8 cellular contexts compared by ENCODE assay signal in genomic region chr2:23385748-23386421, GRCh38. TPM values are rescaled to one million over a fixed set of nuclear protein-coding genes. Genes with fewer than 3 reads are reported as not detected.
DNase-seq lines count a peak whose midpoint lies in the region; FAIRE-seq and TF ChIP-seq lines count a peak whose summit lies in the region.

No MANE protein-coding gene starts in this region.

- H3K4me1 Mint-ChIP-seq in T-helper 1 cell treated with Interleukin-12 subunit alpha and Interleukin-12 subunit beta and Interleukin-4 antibody, amounts not matched to agents 30 μg/mL and 1 μg/mL, for 36 hours (ENCODE audit: low read depth) = peaks cover 16% of the 10 kb centered on the region

- H3K27ac Mint-ChIP-seq in T-helper 1 cell treated with Interleukin-12 subunit alpha and Interleukin-12 subunit beta and Interleukin-4 antibody, amounts not matched to agents 30 μg/mL and 1 μg/mL, for 36 hours = no peak overlapping the region

- DNase-seq in T-helper 1 cell (no peak), H54 (ENCODE audit: insufficient read length, low spot score) (peak; percentile 67), bronchial epithelial cell (ENCODE audit: low read depth) (no peak), tibial nerve (ENCODE audit: low spot score in 2 of 2) (no peak), mucosa of gallbladder (ENCODE audit: low spot score) (no peak)

- H3F3A ChIP-seq in Loucy (ENCODE audit: low read depth) = no peaks in the 10 kb centered on the region

- H3K27ac ChIP-seq in liver (ENCODE audit: low read depth in 1 of 2, low read length in 2 of 2) (no peak overlapping the region), tibial nerve (peak overlapping the region; percentile 80 to 95 (median 86))

- H3K36me3 ChIP-seq in Loucy (ENCODE audit: insufficient read depth, low read length) (no peaks in the 10 kb centered on the region), bronchial epithelial cell (ENCODE audit: control insufficient read depth, insufficient read depth, low read length) (no peaks in the 10 kb centered on the region), liver (ENCODE audit: control insufficient read depth in 4 of 4, insufficient read depth in 3 of 4, low read depth in 1 of 4, low read length in 3 of 4) (no peaks in the 10 kb centered on the region), tibial nerve (no peaks in the 10 kb centered on the region)

- 2% methylated on average over 68 of the region's 68 CpGs for WGBS in liver
- 0 to 3% methylated on average over 25 to 44 of the region's 68 CpGs for WGBS in tibial nerve, 2 donors

- H3K4me3 ChIP-seq in Loucy (ENCODE audit: low read length, poor library complexity, severe bottlenecking) = peak overlapping the region; percentile 57
- peak overlapping the region; percentile 73 for H3K4me3 ChIP-seq in bronchial epithelial cell (ENCODE audit: low read depth, low read length)
- peak overlapping the region in 2 of 3 donors; percentile 45 to 82 for H3K4me3 ChIP-seq in liver (ENCODE audit: low read depth in 1 of 3, low read length in 3 of 3)
- H3K4me3 ChIP-seq in tibial nerve = peak overlapping the region; percentile 68 to 97 (median 82)

- no peaks in the 10 kb centered on the region for H3K9me3 ChIP-seq in Loucy (ENCODE audit: insufficient read depth, low read depth, low read length)
- no peaks in the 10 kb centered on the region for H3K9me3 ChIP-seq in liver (ENCODE audit: control insufficient read depth in 4 of 4, low read length in 3 of 4)
- H3K9me3 ChIP-seq in tibial nerve = no peaks in the 10 kb centered on the region

- no peaks in the 10 kb centered on the region for H4K20me1 ChIP-seq in Loucy (ENCODE audit: insufficient read depth, low read length, poor library complexity, severe bottlenecking)

- FAIRE-seq in H54 (lab: Jason Lieb, UNC) = no peak
- FAIRE-seq in bronchial epithelial cell (lab: Jason Lieb, UNC) = no peak

- H3K79me2 ChIP-seq in Loucy (ENCODE audit: insufficient read depth, low read length) = no peaks in the 10 kb centered on the region

- H3K9me3 Mint-ChIP-seq in T-helper 1 cell treated with Interleukin-12 subunit alpha and Interleukin-12 subunit beta and Interleukin-4 antibody, amounts not matched to agents 30 μg/mL and 1 μg/mL, for 36 hours = no peaks in the 10 kb centered on the region

- peaks cover 77% of the 10 kb centered on the region for H3K27me3 Mint-ChIP-seq in T-helper 1 cell treated with Interleukin-12 subunit alpha and Interleukin-12 subunit beta and Interleukin-4 antibody, amounts not matched to agents 30 μg/mL and 1 μg/mL, for 36 hours (ENCODE audit: low read depth)

- H3K4me3 Mint-ChIP-seq in T-helper 1 cell treated with Interleukin-12 subunit alpha and Interleukin-12 subunit beta and Interleukin-4 antibody, amounts not matched to agents 30 μg/mL and 1 μg/mL, for 36 hours = peak overlapping the region; percentile 80

- TF ChIP-seq POLR2A in H54 (IDR thresholded peaks at IDR 0.05; ENCODE audit: low read depth, low read length) = no peak
- TF ChIP-seq POLR2A in tibial nerve (IDR thresholded peaks at IDR 0.05) = no peak

- no peaks in the 10 kb centered on the region for H3K27me3 ChIP-seq in Loucy (ENCODE audit: insufficient read depth, low read length, poor library complexity, severe bottlenecking)
- H3K27me3 ChIP-seq in bronchial epithelial cell (ENCODE audit: control insufficient read depth, insufficient read depth, low read length) = no peaks in the 10 kb centered on the region
- peaks cover 0 to 6% (median 3%) of the 10 kb centered on the region in 4 donors for H3K27me3 ChIP-seq in liver (ENCODE audit: control insufficient read depth in 4 of 4, insufficient read depth in 4 of 4, low read length in 3 of 4)
- peaks cover 0 to 3% of the 10 kb centered on the region in 2 donors for H3K27me3 ChIP-seq in tibial nerve

- peak in 1 of 2 donors; percentile 5 for TF ChIP-seq EP300 in tibial nerve (IDR thresholded peaks at IDR 0.05)

- H3K9ac ChIP-seq in Loucy (ENCODE audit: low read depth, low read length, poor library complexity, severe bottlenecking) (no peak overlapping the region), liver (ENCODE audit: low read depth in 1 of 2, low read length in 2 of 2) (no peak overlapping the region)

- H2AFZ ChIP-seq in Loucy (ENCODE audit: low read length) = no peak overlapping the region

- no peak for TF ChIP-seq CTCF in Loucy (conservative IDR thresholded peaks at IDR 0.05; ENCODE audit: low read length)
- TF ChIP-seq CTCF in bronchial epithelial cell (IDR thresholded peaks at IDR 0.05; ENCODE audit: insufficient read depth, low read length, severe bottlenecking) = no peak
- TF ChIP-seq CTCF in liver (IDR thresholded peaks at IDR 0.05; ENCODE audit: low read depth, low read length, missing input control) = no peak
- no peak for TF ChIP-seq CTCF in tibial nerve (IDR thresholded peaks at IDR 0.05)

- H3K4me1 ChIP-seq in Loucy (ENCODE audit: insufficient read depth, low read length, poor library complexity, severe bottlenecking) (peaks cover 13% of the 10 kb centered on the region), liver (ENCODE audit: control insufficient read depth in 4 of 4, insufficient read depth in 4 of 4, low read length in 3 of 4) (peaks cover 15 to 23% (median 19%) of the 10 kb centered on the region in 4 donors), tibial nerve (peaks cover 0 to 62% (median 14%) of the 10 kb centered on the region in 4 donors)

- H3K36me3 Mint-ChIP-seq in T-helper 1 cell treated with Interleukin-12 subunit alpha and Interleukin-12 subunit beta and Interleukin-4 antibody, amounts not matched to agents 30 μg/mL and 1 μg/mL, for 36 hours (ENCODE audit: low read depth) = peaks cover 1% of the 10 kb centered on the region

- peak overlapping the region; percentile 36 for H3K4me2 ChIP-seq in Loucy (ENCODE audit: low read depth, low read length, poor library complexity, severe bottlenecking)

- no peaks in the 10 kb centered on the region for H3K9me2 ChIP-seq in Loucy (replicated peaks; ENCODE audit: low read depth, low read length)

- no peak for TF ChIP-seq RAD21 in liver (IDR thresholded peaks at IDR 0.05)

TF ChIP-seq in liver, 16 proteins besides CTCF, POLR2A, EP300 and RAD21 (continues in another document):
- no peak for TF ChIP-seq NR2F2 (IDR thresholded peaks at IDR 0.05)
- TF ChIP-seq FOXA2 (IDR thresholded peaks at IDR 0.05) = no peak
- no peak for TF ChIP-seq GABPA (IDR thresholded peaks at IDR 0.05 in 1 of 2, conservative IDR thresholded peaks at IDR 0.05 in 1 of 2)
- TF ChIP-seq HNF4G (IDR thresholded peaks at IDR 0.05) = no peak
- TF ChIP-seq, protein P1, sequence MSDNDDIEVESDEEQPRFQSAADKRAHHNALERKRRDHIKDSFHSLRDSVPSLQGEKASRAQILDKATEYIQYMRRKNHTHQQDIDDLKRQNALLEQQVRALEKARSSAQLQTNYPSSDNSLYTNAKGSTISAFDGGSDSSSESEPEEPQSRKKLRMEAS (IDR thresholded peaks at IDR 0.05) = no peak
- TF ChIP-seq SP1 (IDR thresholded peaks at IDR 0.05) = no peak
- TF ChIP-seq, protein P2, sequence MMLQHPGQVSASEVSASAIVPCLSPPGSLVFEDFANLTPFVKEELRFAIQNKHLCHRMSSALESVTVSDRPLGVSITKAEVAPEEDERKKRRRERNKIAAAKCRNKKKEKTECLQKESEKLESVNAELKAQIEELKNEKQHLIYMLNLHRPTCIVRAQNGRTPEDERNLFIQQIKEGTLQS (IDR thresholded peaks at IDR 0.05) = no peak
- TF ChIP-seq ZBTB33 (IDR thresholded peaks at IDR 0.05) = no peak
- no peak for TF ChIP-seq TAF1 (conservative IDR thresholded peaks at IDR 0.05)
- TF ChIP-seq HNF4A (conservative IDR thresholded peaks at IDR 0.05) = no peak
- TF ChIP-seq EGR1 (IDR thresholded peaks at IDR 0.05; ENCODE audit: low read depth in 2 of 2) = no peak
- TF ChIP-seq FOXA1 (IDR thresholded peaks at IDR 0.05) = no peak
- no peak for TF ChIP-seq RXRA (IDR thresholded peaks at IDR 0.05)
- TF ChIP-seq REST (IDR thresholded peaks at IDR 0.05) = no peak

RNA-seq across cellular contexts. Expression of gene KLHL29, which starts 0.9 kb away (rescaled TPM):
- total RNA-seq in bronchial epithelial cell (5.0 and 11.6 TPM in 2 replicates), liver (1 to 10 TPM in 1 of 2 donors, under 1 TPM in 1; 0.47 to 2.3 TPM), tibial nerve (10 to 100 TPM; 39.6 to 52.0 (median 40.4) TPM), mucosa of gallbladder (22.3 TPM)
- under 1 TPM; 0.29 to 0.89 TPM for polyA plus RNA-seq in liver

Comparison
In these comparisons a context has a peak if more than half of its experiments do, and no peak if none do; other contexts are left out.
1. H3K27ac ChIP-seq: peak in tibial nerve (4 of 4); none in liver (0 of 2).
2. Peak in every context shown above with its lines, with median percentiles within 50 percentile points of each other: H3K4me3 ChIP-seq.